9 cellular contexts compared by ENCODE assay signal in genomic region chr1:21346304-21347071, GRCh38. TPM values are rescaled to one million over a fixed set of nuclear protein-coding genes. Genes with fewer than 3 reads are reported as not detected.
DNase-seq lines count a peak whose midpoint lies in the region; ATAC-seq, FAIRE-seq and TF ChIP-seq lines count a peak whose summit lies in the region.
"Had no signal": no experiment of that assay in that cellular context is flagged by ENCODE, and none has a peak within 500 bp of the region (broad histone marks: within the 10 kb centered on the region; RNA-seq: fewer than 3 reads in every experiment).

No MANE protein-coding gene starts in this region.

- no peak for DNase-seq in GM12864 (ENCODE audit: low read depth)
- DNase-seq in PC-9: no peak
- DNase-seq in fibroblast of villous mesenchyme (ENCODE audit: low read depth): no peak
- DNase-seq in skeletal muscle cell (ENCODE audit: low read depth): no peak
- DNase-seq in activated CD8-positive, alpha-beta memory T cell treated with anti-CD3 and anti-CD28 coated beads for 24 hours: no peak
- DNase-seq in activated naive CD4-positive, alpha-beta T cell (lab: John Stamatoyannopoulos, UW): no peak
- DNase-seq in AML-193 (lab: John Stamatoyannopoulos, UW): no peak
- no peak for DNase-seq in pancreas
- DNase-seq: effector CD4-positive, alpha-beta T cell had no signal

- POLR2A ChIA-PET in PC-9 (lab: Charles Lee; ENCODE audit: unreplicated experiment): no interaction called here

- H3K27ac ChIP-seq in PC-9: no peak overlapping the region
- H3K27ac ChIP-seq in pancreas: no peak overlapping the region

- 0 out of 2 replicates have a peak, but pooled peaks cover 3% of the 10 kb centered on the region for H4K20me1 ChIP-seq in PC-9 (ENCODE audit: insufficient read depth)

- H3K9me3 ChIP-seq in PC-9 (ENCODE audit: insufficient read depth, low read depth) (no peaks in the 10 kb centered on the region), pancreas (no peaks in the 10 kb centered on the region)

- H3K36me3 ChIP-seq in PC-9 (ENCODE audit: low read depth) (no peaks in the 10 kb centered on the region), pancreas (no peaks in the 10 kb centered on the region)

- no peaks in the 10 kb centered on the region for H3F3A ChIP-seq in PC-9 (ENCODE audit: insufficient read depth, low read depth)

- no peaks in the 10 kb centered on the region for H3K27me3 ChIP-seq in PC-9 (ENCODE audit: insufficient read depth, low read depth)
- no peaks in the 10 kb centered on the region for H3K27me3 ChIP-seq in pancreas

- no peak for ATAC-seq in pancreas

- peak overlapping the region; percentile 81 for H3K4me2 ChIP-seq in PC-9

- CTCF ChIA-PET in PC-9 (lab: Charles Lee): no interaction called here

- intact Hi-C loops in PC-9 (cut with micrococcal nuclease; ENCODE audit: unreplicated experiment): no loop called here
- intact Hi-C loops in pancreas (cut with DNase I): no loop called here

- 43% methylated on average over 16 of the region's 16 CpGs for WGBS in pancreas, 2 donors

- H3K79me2 ChIP-seq in PC-9 (ENCODE audit: low read depth): peaks cover 37% of the 10 kb centered on the region

- no TSS peak for BruUV-seq in PC-9 (replicated peaks; lab: Mats Ljungman, UMichigan)

- TF ChIP-seq CTCF in GM12864 (IDR thresholded peaks at IDR 0.05; ENCODE audit: low read depth, low read length, missing control alignments) (no peak), PC-9 (conservative IDR thresholded peaks at IDR 0.05) (no peak), fibroblast of villous mesenchyme (IDR thresholded peaks at IDR 0.05; ENCODE audit: insufficient read depth, low read depth, low read length) (no peak), pancreas (IDR thresholded peaks at IDR 0.05) (no peak)

- peak overlapping the region; percentile 62 for H3K4me3 ChIP-seq in GM12864 (ENCODE audit: low read depth, low read length)
- H3K4me3 ChIP-seq in PC-9: peak overlapping the region; percentile 68
- H3K4me3 ChIP-seq in fibroblast of villous mesenchyme (ENCODE audit: low read depth, low read length): peak overlapping the region; percentile 83
- H3K4me3 ChIP-seq in skeletal muscle cell (ENCODE audit: low read depth, low read length): peak overlapping the region; percentile 83
- H3K4me3 ChIP-seq in pancreas: peak overlapping the region in 1 of 4 donors; percentile 78

- H3K9me2 ChIP-seq in PC-9 (ENCODE audit: insufficient read depth): no peaks in the 10 kb centered on the region

- FAIRE-seq in pancreas (lab: Jason Lieb, UNC): no peak

- peaks cover 17% of the 10 kb centered on the region for H3K4me1 ChIP-seq in PC-9 (replicated peaks; ENCODE audit: insufficient read depth)
- peaks cover 2 to 20% (median 15%) of the 10 kb centered on the region in 3 donors for H3K4me1 ChIP-seq in pancreas

- H2AFZ ChIP-seq in PC-9: no peak overlapping the region

RNA-seq across cellular contexts. Expression of gene ECE1, which starts 56.2 kb away (rescaled TPM):
- total RNA-seq in PC-9 (2021) (80.8 and 82.1 TPM in 2 replicates), fibroblast of villous mesenchyme (127 and 141 TPM in 2 replicates), pancreas (100 to 1,000 TPM in 2 of 6 donors, 10 to 100 TPM in 4; 68.4 to 141 (median 89.1) TPM)
- 10 to 100 TPM; 38.1 to 59.8 TPM for polyA plus RNA-seq in pancreas
